ENCODE assay signal across 1 cellular context in the genomic region with DNA sequence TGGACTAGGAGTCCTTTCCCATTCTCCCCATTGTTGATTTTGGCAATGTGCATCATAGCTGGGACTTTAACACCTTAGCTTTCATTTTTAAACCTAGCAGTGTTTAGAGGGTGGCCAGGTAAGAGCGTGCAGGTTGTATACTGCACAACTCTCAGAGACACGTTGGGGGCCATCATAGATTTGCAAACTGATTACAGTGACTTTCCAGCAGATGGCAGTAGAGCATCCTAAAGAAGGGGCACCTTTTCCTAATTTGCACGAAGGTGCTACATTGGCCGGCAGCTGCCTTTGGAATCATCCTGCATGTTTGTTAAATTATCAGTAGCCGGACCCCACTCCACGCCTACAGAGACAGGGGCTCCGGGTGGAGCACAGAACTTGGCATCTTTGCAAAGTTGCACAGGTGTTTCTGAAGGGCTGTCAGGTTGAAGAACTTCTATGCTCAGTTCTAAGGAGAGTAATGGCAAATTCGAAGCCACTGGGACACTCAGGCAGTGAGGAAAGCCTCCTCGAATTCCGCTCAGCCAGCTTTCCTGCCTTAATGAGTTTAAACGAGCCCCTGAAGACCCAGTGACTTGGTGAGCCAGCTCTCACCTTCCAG.
TF ChIP-seq lines count a peak whose summit lies in the region.

No MANE protein-coding gene starts in this region.

TF ChIP-seq in liver, 16 proteins besides CTCF, POLR2A, EP300 and RAD21 (continued from another document):
- TF ChIP-seq REST (IDR thresholded peaks at IDR 0.05): no peak
- no peak for TF ChIP-seq RXRA (IDR thresholded peaks at IDR 0.05)
TF ChIP-seq in liver: peak in this region for 0.
